23 cellular contexts compared by ENCODE assay signal in genomic region chr16:86060381-86061317, GRCh38.
DNase-seq lines count a peak whose midpoint lies in the region; ATAC-seq and TF ChIP-seq lines count a peak whose summit lies in the region.
"Had no signal": no experiment of that assay in that cellular context is flagged by ENCODE, and none has a peak within 500 bp of the region (broad histone marks: within the 10 kb centered on the region; RNA-seq: fewer than 3 reads in every experiment).

No MANE protein-coding gene starts in this region.

- H3K27ac ChIP-seq in heart left ventricle: peak overlapping the region in 11 of 12 donors; percentile 36 to 82 (median 67)
- H3K27ac ChIP-seq in esophagus squamous epithelium: peak overlapping the region in 3 of 4 donors; percentile 38 to 79 (median 67)
- no peak overlapping the region for H3K27ac ChIP-seq in osteoblast (ENCODE audit: low read depth, low read length)
- peak overlapping the region in 2 of 3 donors; percentile 30 to 36 for H3K27ac ChIP-seq in thyroid gland
- H3K27ac ChIP-seq: parathyroid adenoma, WERI-Rb-1 had no signal

- no peak for TF ChIP-seq CTCF in heart left ventricle (IDR thresholded peaks at IDR 0.05)
- TF ChIP-seq CTCF in esophagus squamous epithelium (IDR thresholded peaks at IDR 0.05): no peak
- TF ChIP-seq CTCF in osteoblast (IDR thresholded peaks at IDR 0.05; ENCODE audit: extremely low read depth, low read depth, low read length): no peak
- TF ChIP-seq CTCF in thyroid gland (IDR thresholded peaks at IDR 0.05): no peak
- TF ChIP-seq CTCF in GM10248 (IDR thresholded peaks at IDR 0.05; ENCODE audit: control extremely low read depth, extremely low read depth, low read depth, missing control alignments): no peak

- H3K36me3 ChIP-seq in heart left ventricle: no peaks in the 10 kb centered on the region
- no peaks in the 10 kb centered on the region for H3K36me3 ChIP-seq in esophagus squamous epithelium
- no peaks in the 10 kb centered on the region for H3K36me3 ChIP-seq in osteoblast (ENCODE audit: insufficient read depth, low read length)
- no peaks in the 10 kb centered on the region for H3K36me3 ChIP-seq in thyroid gland
- H3K36me3 ChIP-seq: WERI-Rb-1 had no signal

- intact Hi-C loops in heart left ventricle (cut with DNase I) (no loop called here), Right ventricle myocardium inferior (cut with DNase I) (no loop called here), esophagus squamous epithelium (cut with DNase I) (no loop called here), thyroid gland (cut with DNase I) (no loop called here)

- H3K79me2 ChIP-seq in osteoblast (ENCODE audit: insufficient read depth, low read length): no peaks in the 10 kb centered on the region
- H3K79me2 ChIP-seq: parathyroid adenoma had no signal

- H4K20me1 ChIP-seq in osteoblast (ENCODE audit: insufficient read depth, low read length): no peaks in the 10 kb centered on the region

- CTCF ChIA-PET in GM10248 (lab: Yijun Ruan, JAX): interaction anchor here (0.6 kb wide), 1 partner anchor 457 kb away, joined by 3 read pairs; no protein-coding TSS in a partner anchor

- H2AFZ ChIP-seq in osteoblast (ENCODE audit: low read length): no peak overlapping the region
- H2AFZ ChIP-seq: parathyroid adenoma had no signal

- H3K9me3 ChIP-seq in heart left ventricle: no peaks in the 10 kb centered on the region
- no peaks in the 10 kb centered on the region for H3K9me3 ChIP-seq in esophagus squamous epithelium
- H3K9me3 ChIP-seq in osteoblast (ENCODE audit: low read depth, low read length): no peaks in the 10 kb centered on the region
- H3K9me3 ChIP-seq in thyroid gland: no peaks in the 10 kb centered on the region

- no peak overlapping the region for H3K4me2 ChIP-seq in osteoblast (ENCODE audit: insufficient read depth, low read length)

- H3K4me1 ChIP-seq in heart left ventricle (peaks cover 0 to 36% (median 16%) of the 10 kb centered on the region in 12 donors), esophagus squamous epithelium (peaks cover 0 to 41% (median 14%) of the 10 kb centered on the region in 3 donors), osteoblast (ENCODE audit: insufficient read depth, low read length) (no peaks in the 10 kb centered on the region), thyroid gland (no peaks in the 10 kb centered on the region)
- H3K4me1 ChIP-seq: parathyroid adenoma had no signal

- ATAC-seq in heart left ventricle: peak in 1 of 4 donors; percentile 16
- ATAC-seq in Right ventricle myocardium inferior: no peak
- ATAC-seq: activated T-helper 17 cell treated with anti-CD3 and anti-CD28 coated beads, Interleukin-2, amount 50 U/mL, for 72 hours; K562; Panc1; SK-N-SH treated with all-trans-retinoic acid at 6 μM for 48 hours; stimulated activated memory B cell treated with anti-CD40 and anti-IgM and Interleukin-4, amounts not matched to agents 10 μg/mL and 1 μg/mL and 100 μg/mL, for 72 hours had no signal

- WGBS in heart left ventricle, 4 donors: 75 to 81% (median 77%) methylated on average over 26 to 28 of the region's 28 CpGs
- WGBS in esophagus squamous epithelium, 2 donors: 62 to 66% methylated on average over 12 to 22 of the region's 28 CpGs
- WGBS in thyroid gland, 2 donors: 83 to 84% methylated on average over 24 to 25 of the region's 28 CpGs

- no peak for TF ChIP-seq POLR2A in heart left ventricle (IDR thresholded peaks at IDR 0.05)
- no peak for TF ChIP-seq POLR2A in esophagus squamous epithelium (IDR thresholded peaks at IDR 0.05)
- TF ChIP-seq POLR2A in thyroid gland (IDR thresholded peaks at IDR 0.05): no peak

- H3K4me3 ChIP-seq in heart left ventricle: no peak overlapping the region
- H3K4me3 ChIP-seq in esophagus squamous epithelium: no peak overlapping the region
- no peak overlapping the region for H3K4me3 ChIP-seq in osteoblast (ENCODE audit: insufficient read depth, low read length)
- no peak overlapping the region for H3K4me3 ChIP-seq in thyroid gland (replicated peaks in 1 of 3)
- H3K4me3 ChIP-seq: K562, lung had no signal

- POLR2A ChIA-PET in GM10248 (lab: Yijun Ruan, JAX): no interaction called here

- H3K27me3 ChIP-seq in heart left ventricle (peaks cover 0 to 6% (median 0%) of the 10 kb centered on the region in 9 donors), esophagus squamous epithelium (peaks cover 0 to 20% (median 0%) of the 10 kb centered on the region in 4 donors), osteoblast (ENCODE audit: insufficient read depth, low read length) (peaks cover 7% of the 10 kb centered on the region), thyroid gland (no peaks in the 10 kb centered on the region)

- DNase-seq in heart left ventricle (no peak), Right ventricle myocardium inferior (ENCODE audit: missing footprints) (no peak), esophagus squamous epithelium (lab: John Stamatoyannopoulos, UW) (no peak), osteoblast (ENCODE audit: insufficient read length, low spot score, missing footprints) (peak; percentile 46), thyroid gland (no peak), GM10248 (ENCODE audit: extremely low spot score) (no peak), DMS79 treated with DMSO at 0.1 percent for 48 hours (lab: John Stamatoyannopoulos, UW) (no peak)
- DNase-seq in stimulated activated CD4-positive, alpha-beta T cell treated with anti-CD3 and anti-CD28 coated beads, Interleukin-15, amount 100 ng/mL, for 24 hours: no peak
- DNase-seq: 8988T; DMS153; MM.1S; NCI-H1436 treated with DMSO at 0.1 percent for 48 hours; NCI-H510A; stimulated activated CD4-positive, alpha-beta T cell treated with anti-CD3 and anti-CD28 coated beads, Interleukin-1b, Interleukin-23, amount 100 ng/mL, for 48 hours; trophoblast cell; WERI-Rb-1 had no signal
